In genomic region chr1:10663668-10664035, GRCh38 we compare ENCODE assay signal across 9 cellular contexts.
A peak's percentile ranks its signal among the peaks of the same experiment; 100 is the strongest.
DNase-seq lines count a peak whose midpoint lies in the region; ATAC-seq and TF ChIP-seq lines count a peak whose summit lies in the region.
"Had no signal": no experiment of that assay in that cellular context is flagged by ENCODE, and none has a peak within 500 bp of the region (broad histone marks: within the 10 kb centered on the region; RNA-seq: fewer than 3 reads in every experiment).

No MANE protein-coding gene starts in this region.

- H3K27ac ChIP-seq in IMR-90 (ENCODE audit: insufficient read depth, low read length): no peak overlapping the region
- peak overlapping the region; percentile 73 for H3K27ac ChIP-seq in cingulate gyrus (ENCODE audit: low read depth, low read length)
- H3K27ac ChIP-seq in stomach: peak overlapping the region; percentile 88 to 97 (median 91)

- peak overlapping the region; percentile 54 for H2AFZ ChIP-seq in IMR-90 (replicated peaks; ENCODE audit: low read length, poor library complexity)

- intact Hi-C loops in IMR-90 (cut with micrococcal nuclease): no loop called here
- intact Hi-C loops in stomach (cut with DNase I; ENCODE audit: low total_unique reads): no loop called here

- BruUV-seq in IMR-90 (replicated peaks; lab: Mats Ljungman, UMichigan): no TSS peak

- no peak overlapping the region for H2AK5ac ChIP-seq in IMR-90 (ENCODE audit: low read depth, low read length)

- H2BK20ac ChIP-seq in IMR-90 (ENCODE audit: low read depth, low read length): no peak overlapping the region

- H3K9me3 ChIP-seq in IMR-90 (ENCODE audit: control insufficient read depth, insufficient read depth, low read length) (no peaks in the 10 kb centered on the region), stomach (no peaks in the 10 kb centered on the region)

- H2BK120ac ChIP-seq in IMR-90 (ENCODE audit: low read depth, low read length): no peak overlapping the region

- H3K4me1 ChIP-seq in IMR-90 (ENCODE audit: control insufficient read depth, insufficient read depth, low read length) (peaks cover 1% of the 10 kb centered on the region; the same call in 1 of the 2 replicates), stomach (peaks cover 57 to 80% (median 64%) of the 10 kb centered on the region in 4 donors)

- no peak overlapping the region for H3K4me3 ChIP-seq in IMR-90 (ENCODE audit: insufficient read depth, low read depth, low read length)
- H3K4me3 ChIP-seq in stomach: peak overlapping the region in 1 of 4 donors; percentile 1

- H3K18ac ChIP-seq in IMR-90 (ENCODE audit: low read depth, low read length): no peak overlapping the region

- dilution Hi-C loops in IMR-90 (cut with HindIII; ENCODE audit: low sequenced_read_pairs, unreplicated experiment): no loop called here

- H3K14ac ChIP-seq in IMR-90 (replicated peaks; ENCODE audit: low read depth, low read length): no peak overlapping the region

- CTCF ChIA-PET in IMR-90 (lab: Yijun Ruan, JAX): no interaction called here

- peaks cover 7% of the 10 kb centered on the region; the same call in 1 of the 2 replicates for H3K27me3 ChIP-seq in IMR-90 (ENCODE audit: control insufficient read depth, insufficient read depth, low read length)
- H3K27me3 ChIP-seq in stomach: no peaks in the 10 kb centered on the region

- ATAC-seq in IMR-90 (ENCODE audit: low read depth): peak; percentile 98
- ATAC-seq in left lobe of liver: peak; percentile 75
- ATAC-seq in HG02623 (IDR thresholded peaks at IDR 0.05; ENCODE audit: unreplicated experiment): no peak
- ATAC-seq in HG03432 (IDR thresholded peaks at IDR 0.05; ENCODE audit: unreplicated experiment): no peak

- TF ChIP-seq POLR2A in IMR-90 (IDR thresholded peaks at IDR 0.05; ENCODE audit: low read depth, low read length): no peak
- no peak for TF ChIP-seq POLR2A in stomach (IDR thresholded peaks at IDR 0.05)

- no peak for TF ChIP-seq CTCF in IMR-90 (conservative IDR thresholded peaks at IDR 0.05; ENCODE audit: low read depth, low read length)
- no peak for TF ChIP-seq CTCF in stomach (IDR thresholded peaks at IDR 0.05)

- TF ChIP-seq RAD21 in IMR-90 (IDR thresholded peaks at IDR 0.05; ENCODE audit: low read length): no peak

- H3K4ac ChIP-seq in IMR-90 (ENCODE audit: low read depth, low read length): no peak overlapping the region

- no peak overlapping the region for H2BK15ac ChIP-seq in IMR-90 (ENCODE audit: low read depth, low read length)

- H3K4me2 ChIP-seq in IMR-90 (ENCODE audit: low read depth, low read length): peak overlapping the region; percentile 40; the same call in 1 of the 2 replicates

- H3K9me1 ChIP-seq in IMR-90 (ENCODE audit: insufficient read depth, low read length): no peaks in the 10 kb centered on the region

- no peak overlapping the region for H3K23ac ChIP-seq in IMR-90 (ENCODE audit: low read depth, low read length)

- H4K20me1 ChIP-seq in IMR-90 (ENCODE audit: insufficient read depth, low read length): no peaks in the 10 kb centered on the region

- H3K36me3 ChIP-seq in IMR-90 (ENCODE audit: control insufficient read depth, insufficient read depth, low read length) (no peaks in the 10 kb centered on the region), stomach (peaks cover 29 to 40% (median 37%) of the 10 kb centered on the region in 4 donors)

- POLR2A ChIA-PET in IMR-90 (lab: Charles Lee; ENCODE audit: unreplicated experiment): no interaction called here

- WGBS in IMR-90 (ENCODE audit: extremely low coverage in 2 of 2, insufficient read length in 1 of 2), 2 experiments: no CpG with 5 or more reads among the region's 16 CpGs
- 16 to 59% (median 38%) methylated on average over 6 to 16 of the region's 16 CpGs for WGBS in stomach, 5 donors

- no peak overlapping the region for H3K56ac ChIP-seq in IMR-90 (ENCODE audit: extremely low read depth, insufficient read depth, low read length)

- peak; percentile 10 for DNase-seq in IMR-90
- peak; percentile 83 for DNase-seq in left lobe of liver (ENCODE audit: low spot score)
- DNase-seq in stomach: peak; percentile 67
- DNase-seq in effector CD8-positive, alpha-beta T cell (lab: John Stamatoyannopoulos, UW): no peak
- DNase-seq in HCEC 1CT: no peak
- DNase-seq: stimulated activated CD4-positive, alpha-beta T cell treated with anti-CD3 and anti-CD28 coated beads, Interleukin-2, amount 100 ng/mL, for 48 hours had no signal

- no peak overlapping the region for H3K9ac ChIP-seq in IMR-90 (ENCODE audit: low read depth, low read length)

- H3K79me1 ChIP-seq in IMR-90 (ENCODE audit: low read depth in 1 of 2, low read length in 2 of 2): no peaks in the 10 kb centered on the region

- no peak overlapping the region for H4K8ac ChIP-seq in IMR-90 (ENCODE audit: low read depth in 2 of 2, low read length in 2 of 2)

- H2BK5ac ChIP-seq in IMR-90 (ENCODE audit: low read depth, low read length, poor library complexity, severe bottlenecking): no peak overlapping the region

- H2AK9ac ChIP-seq in IMR-90 (replicated peaks; ENCODE audit: low read depth, low read length, poor library complexity): peak overlapping the region; percentile 25

- H4K91ac ChIP-seq in IMR-90 (ENCODE audit: insufficient read depth, low read depth, low read length): no peak overlapping the region

- no peak overlapping the region for H4K5ac ChIP-seq in IMR-90 (ENCODE audit: low read depth, low read length)

- TF ChIP-seq EP300 in stomach (IDR thresholded peaks at IDR 0.05): no peak

- in situ Hi-C loops in IMR-90 (cut with MboI; ENCODE audit: low sequenced_read_pairs): no loop called here

TF ChIP-seq in IMR-90, 13 proteins besides CTCF, POLR2A, EP300 and RAD21:
- TF ChIP-seq MAFK (IDR thresholded peaks at IDR 0.05; ENCODE audit: low read depth, low read length): peak; percentile 39
- no peak for TF ChIP-seq MXI1 (IDR thresholded peaks at IDR 0.05; ENCODE audit: borderline replicate concordance, low read depth, low read length)

Comparison
In these comparisons a context has a peak if more than half of its experiments do, and no peak if none do; other contexts are left out.
1. ATAC-seq: peak in IMR-90 (single experiment) and left lobe of liver (single experiment); none in HG02623 (single experiment) and HG03432 (single experiment).
2. DNase-seq: peak in IMR-90 (single experiment), left lobe of liver (single experiment) and stomach (single experiment); none in effector CD8-positive, alpha-beta T cell (single experiment) and HCEC 1CT (single experiment).